In genomic region chr14:68722968-68723577, GRCh38 we compare ENCODE assay signal across 22 cellular contexts.
"Had no signal": no experiment of that assay in that cellular context is flagged by ENCODE, and none has a peak within 500 bp of the region (broad histone marks: within the 10 kb centered on the region; RNA-seq: fewer than 3 reads in every experiment).

No MANE protein-coding gene starts in this region.

- FAIRE-seq: TTC549 had no signal

- H3K4me1 ChIP-seq: breast epithelium, foreskin keratinocyte, testis had no signal

- H3K36me3 ChIP-seq: breast epithelium, esophagus muscularis mucosa, heart left ventricle, left lung, transverse colon, vagina had no signal

- H3K4me3 ChIP-seq: breast epithelium, esophagus muscularis mucosa, heart left ventricle, left lung, testis, transverse colon, vagina had no signal

- DNase-seq: activated CD4-positive, alpha-beta T cell treated with anti-CD3 and anti-CD28 coated beads for 4 hours; activated CD4-positive, alpha-beta T cell treated with anti-CD3 and anti-CD28 coated beads, Interleukin-2, amount 50 U/mL, for 4 hours; activated CD8-positive, alpha-beta memory T cell treated with anti-CD3 and anti-CD28 coated beads, Interleukin-2, amount 50 U/mL, for 4 hours; activated gamma-delta T cell; activated naive CD4-positive, alpha-beta T cell treated with anti-CD3 and anti-CD28 coated beads, Interleukin-2, amount 50 U/mL, for 16 hours; activated T-cell treated with anti-CD3 and anti-CD28 coated beads, Interleukin-2, amount 50 U/mL, for 1 hour; central memory CD4-positive, alpha-beta T cell; effector CD4-positive, alpha-beta T cell; foreskin keratinocyte; left lung; naive thymus-derived CD8-positive, alpha-beta T cell; right cardiac atrium; stimulated activated CD4-positive, alpha-beta T cell treated with anti-CD3 and anti-CD28 coated beads, Interleukin-2, amount 100 ng/mL, for 48 hours; stimulated activated naive CD4-positive, alpha-beta T cell treated with Interleukin-2 at 50 U/mL for 16 hours; testis; transverse colon had no signal

- H3K27me3 ChIP-seq: breast epithelium, esophagus muscularis mucosa, foreskin keratinocyte, heart left ventricle, left lung, testis, transverse colon, vagina had no signal

- H3K9me3 ChIP-seq: breast epithelium, esophagus muscularis mucosa, testis, transverse colon, vagina had no signal

- ATAC-seq: foreskin keratinocyte; left lung; naive thymus-derived CD8-positive, alpha-beta T cell had no signal

- H3K27ac ChIP-seq: breast epithelium, esophagus muscularis mucosa, foreskin keratinocyte, left lung, testis, transverse colon, VCaP had no signal
